Comparison of ENCODE assay signal across 8 cellular contexts in genomic region chr17:55770220-55770870, GRCh38. TPM values are rescaled to one million over a fixed set of nuclear protein-coding genes. Genes with fewer than 3 reads are reported as not detected.
A peak's percentile ranks its signal among the peaks of the same experiment; 100 is the strongest.
DNase-seq lines count a peak whose midpoint lies in the region; ATAC-seq, FAIRE-seq and TF ChIP-seq lines count a peak whose summit lies in the region.

No MANE protein-coding gene starts in this region.

- H2BK120ac ChIP-seq in IMR-90 (ENCODE audit: low read depth, low read length) (no peak overlapping the region), trophoblast cell (ENCODE audit: insufficient read depth, low read length, poor library complexity) (no peak overlapping the region)

- H4K20me1 ChIP-seq in IMR-90 (ENCODE audit: insufficient read depth, low read length) = peaks cover 4% of the 10 kb centered on the region; the same call in 1 of the 2 replicates

- no peak overlapping the region for H3K27ac Mint-ChIP-seq in CD8-positive, alpha-beta memory T cell

- H3K4me1 ChIP-seq in IMR-90 (ENCODE audit: control insufficient read depth, insufficient read depth, low read length) = peaks cover 8% of the 10 kb centered on the region
- H3K4me1 ChIP-seq in trophoblast cell (ENCODE audit: control insufficient read depth in 1 of 2, insufficient read depth in 2 of 2, low read length in 2 of 2) = peaks cover 9 to 11% of the 10 kb centered on the region in 2 experiments
- H3K4me1 ChIP-seq in CD8-positive, alpha-beta memory T cell (ENCODE audit: insufficient read depth, low read length) = no peaks in the 10 kb centered on the region

- H3K36me3 ChIP-seq in IMR-90 (ENCODE audit: control insufficient read depth, insufficient read depth, low read length) (peaks cover 29% of the 10 kb centered on the region), trophoblast cell (ENCODE audit: control insufficient read depth in 1 of 2, insufficient read depth in 2 of 2, low read length in 2 of 2) (peaks cover 7 to 11% of the 10 kb centered on the region in 2 experiments)
- peaks cover 5% of the 10 kb centered on the region for H3K36me3 ChIP-seq in CD8-positive, alpha-beta memory T cell (ENCODE audit: insufficient read depth, low read length)

- no peak overlapping the region for H2AFZ ChIP-seq in IMR-90 (replicated peaks; ENCODE audit: low read length, poor library complexity)
- no peak overlapping the region for H2AFZ ChIP-seq in trophoblast cell (ENCODE audit: insufficient read depth, low read length, poor library complexity)

- no peak for TF ChIP-seq POLR2A in IMR-90 (IDR thresholded peaks at IDR 0.05; ENCODE audit: low read depth, low read length)

- H2AK9ac ChIP-seq in IMR-90 (replicated peaks; ENCODE audit: low read depth, low read length, poor library complexity) = no peak overlapping the region

- no peak overlapping the region for H2BK12ac ChIP-seq in trophoblast cell (ENCODE audit: low read length)

- no peak overlapping the region for H4K12ac ChIP-seq in trophoblast cell (ENCODE audit: low read depth, low read length)

- H3K9me1 ChIP-seq in IMR-90 (ENCODE audit: insufficient read depth, low read length) = peaks cover 9% of the 10 kb centered on the region

- dilution Hi-C loops in IMR-90 (cut with HindIII; ENCODE audit: low sequenced_read_pairs, unreplicated experiment) = no loop called here

- intact Hi-C loops in IMR-90 (cut with micrococcal nuclease) = loop anchor here (1.0 kb wide), 4 partner anchors 52 to 244 kb away; no protein-coding TSS in a partner anchor

- H3K23ac ChIP-seq in IMR-90 (ENCODE audit: low read depth, low read length) = no peak overlapping the region
- no peak overlapping the region for H3K23ac ChIP-seq in trophoblast cell (ENCODE audit: low read length)

- peaks cover 22 to 53% (median 40%) of the 10 kb centered on the region in 3 donors for H3K36me3 Mint-ChIP-seq in CD8-positive, alpha-beta memory T cell

- TF ChIP-seq CTCF in D721Med (IDR thresholded peaks at IDR 0.05; ENCODE audit: insufficient read depth, missing control alignments) = peak; percentile 62
- TF ChIP-seq CTCF in IMR-90 (conservative IDR thresholded peaks at IDR 0.05; ENCODE audit: low read depth, low read length) = peak; percentile 69
- TF ChIP-seq CTCF in fibroblast of mammary gland (conservative IDR thresholded peaks at IDR 0.05; ENCODE audit: control insufficient read depth, insufficient read depth, low read depth, low read length) = peak; percentile 62

- no peak overlapping the region for H4K5ac ChIP-seq in IMR-90 (ENCODE audit: low read depth, low read length)

- FAIRE-seq in D721Med (lab: Jason Lieb, UNC) = no peak

- no peaks in the 10 kb centered on the region; a peak in 2 of 4 replicates for H3K79me1 ChIP-seq in IMR-90 (ENCODE audit: low read depth in 1 of 2, low read length in 2 of 2)
- H3K79me1 ChIP-seq in trophoblast cell (ENCODE audit: low read length) = peaks cover 10% of the 10 kb centered on the region

- H4K91ac ChIP-seq in IMR-90 (ENCODE audit: insufficient read depth, low read depth, low read length) (no peak overlapping the region), trophoblast cell (ENCODE audit: low read depth, low read length) (no peak overlapping the region)

- no peak for DNase-seq in D721Med (ENCODE audit: insufficient read length, low spot score)
- peak; percentile 72 for DNase-seq in IMR-90
- DNase-seq in RKO (ENCODE audit: low spot score) = peak; percentile 74
- DNase-seq in fibroblast of mammary gland (ENCODE audit: low read depth) = peak; percentile 89
- peak; percentile 16 to 83 for DNase-seq in trophoblast cell
- DNase-seq in COLO668 (lab: John Stamatoyannopoulos, UW; ENCODE audit: unreplicated experiment) = no peak
- DNase-seq in CD8-positive, alpha-beta memory T cell = no peak

- CTCF ChIA-PET in IMR-90 (lab: Yijun Ruan, JAX) = interaction anchor here (0.5 to 1.9 kb wide), 9 partner anchors 10 to 368 kb away, joined by 3 to 7 read pairs (median 4); partner anchors contain the start of gene TMEM100
- CTCF ChIA-PET in CD8-positive, alpha-beta memory T cell (lab: Charles Lee) = interaction anchor here (2.0 kb wide), 1 partner anchor 244 kb away, joined by 5 read pairs; no protein-coding TSS in a partner anchor

- ATAC-seq in IMR-90 (ENCODE audit: low read depth) (peak; percentile 63), GM19035 (IDR thresholded peaks at IDR 0.05; ENCODE audit: unreplicated experiment) (no peak)

- no peak overlapping the region for H3K4me2 ChIP-seq in IMR-90 (ENCODE audit: low read depth, low read length)
- H3K4me2 ChIP-seq in trophoblast cell (ENCODE audit: low read length) = no peak overlapping the region

- H3K27me3 ChIP-seq in IMR-90 (ENCODE audit: control insufficient read depth, insufficient read depth, low read length) (no peaks in the 10 kb centered on the region), trophoblast cell (ENCODE audit: insufficient read depth, low read length) (no peaks in the 10 kb centered on the region)
- H3K27me3 ChIP-seq in CD8-positive, alpha-beta memory T cell (ENCODE audit: insufficient read depth, low read length, poor library complexity, severe bottlenecking) = no peaks in the 10 kb centered on the region

- H3K9ac ChIP-seq in IMR-90 (ENCODE audit: low read depth, low read length) = no peak overlapping the region
- no peak overlapping the region for H3K9ac ChIP-seq in trophoblast cell (ENCODE audit: low read length)

- no peak overlapping the region for H3K4me3 Mint-ChIP-seq in CD8-positive, alpha-beta memory T cell

- no peak overlapping the region for H2BK5ac ChIP-seq in IMR-90 (ENCODE audit: low read depth, low read length, poor library complexity, severe bottlenecking)
- no peak overlapping the region for H2BK5ac ChIP-seq in trophoblast cell (ENCODE audit: low read depth, low read length, poor library complexity)

- H3K27ac ChIP-seq in IMR-90 (ENCODE audit: insufficient read depth, low read length) (no peak overlapping the region), trophoblast cell (ENCODE audit: low read depth, low read length) (no peak overlapping the region)
- H3K27ac ChIP-seq in CD8-positive, alpha-beta memory T cell (ENCODE audit: low read depth, low read length) = no peak overlapping the region

- no peak overlapping the region for H3K18ac ChIP-seq in IMR-90 (ENCODE audit: low read depth, low read length)
- H3K18ac ChIP-seq in trophoblast cell (ENCODE audit: low read length) = no peak overlapping the region

- H2BK20ac ChIP-seq in IMR-90 (ENCODE audit: low read depth, low read length) = no peak overlapping the region

- H3K9me3 Mint-ChIP-seq in CD8-positive, alpha-beta memory T cell = no peaks in the 10 kb centered on the region

- 0% methylated on average over 1 of the region's 4 CpGs; no CpG with 5 or more reads in 1 of the 2 experiments for WGBS in IMR-90 (ENCODE audit: extremely low coverage in 2 of 2, insufficient read length in 1 of 2), 2 experiments
- no CpG with 5 or more reads among the region's 4 CpGs for whole genome bisulfite sequencing in trophoblast cell (ENCODE audit: extremely low coverage, insufficient coverage, insufficient read length)

- H3K4ac ChIP-seq in IMR-90 (ENCODE audit: low read depth, low read length) = no peak overlapping the region
- H3K4ac ChIP-seq in trophoblast cell (ENCODE audit: low read depth, low read length) = no peak overlapping the region

- H4K8ac ChIP-seq in IMR-90 (ENCODE audit: low read depth in 2 of 2, low read length in 2 of 2) (no peak overlapping the region), trophoblast cell (ENCODE audit: low read depth, low read length) (no peak overlapping the region)

- no TSS peak for BruUV-seq in IMR-90 (replicated peaks; lab: Mats Ljungman, UMichigan)

- peak; percentile 73 for TF ChIP-seq RAD21 in IMR-90 (IDR thresholded peaks at IDR 0.05; ENCODE audit: low read length)

- in situ Hi-C loops in IMR-90 (cut with MboI; ENCODE audit: low sequenced_read_pairs) = loop anchor here (5.0 kb wide), 1 partner anchor 243 kb away; no protein-coding TSS in a partner anchor

- peaks cover 3% of the 10 kb centered on the region for H3K79me2 ChIP-seq in trophoblast cell (ENCODE audit: control insufficient read depth, insufficient read depth, low read length, poor library complexity)

- no peaks in the 10 kb centered on the region for H3K27me3 Mint-ChIP-seq in CD8-positive, alpha-beta memory T cell

- H3K9me3 ChIP-seq in IMR-90 (ENCODE audit: control insufficient read depth, insufficient read depth, low read length) (no peaks in the 10 kb centered on the region), trophoblast cell (ENCODE audit: insufficient read depth, low read depth, low read length) (no peaks in the 10 kb centered on the region)
- no peaks in the 10 kb centered on the region for H3K9me3 ChIP-seq in CD8-positive, alpha-beta memory T cell (ENCODE audit: low read length)

- no peak overlapping the region for H3K56ac ChIP-seq in IMR-90 (ENCODE audit: extremely low read depth, insufficient read depth, low read length)

- H2AK5ac ChIP-seq in IMR-90 (ENCODE audit: low read depth, low read length) (no peak overlapping the region), trophoblast cell (ENCODE audit: low read length) (no peak overlapping the region)

- H3K4me3 ChIP-seq in IMR-90 (ENCODE audit: insufficient read depth, low read depth, low read length) (no peak overlapping the region), fibroblast of mammary gland (ENCODE audit: control insufficient read depth, low read depth, low read length) (no peak overlapping the region), trophoblast cell (ENCODE audit: low read depth, low read length) (no peak overlapping the region)
- H3K4me3 ChIP-seq in CD8-positive, alpha-beta memory T cell (ENCODE audit: low read length) = no peak overlapping the region

- no peak overlapping the region for H2BK15ac ChIP-seq in IMR-90 (ENCODE audit: low read depth, low read length)

- H3K14ac ChIP-seq in IMR-90 (replicated peaks; ENCODE audit: low read depth, low read length) (no peak overlapping the region), trophoblast cell (ENCODE audit: low read length) (no peak overlapping the region)

- POLR2A ChIA-PET in IMR-90 (lab: Charles Lee; ENCODE audit: unreplicated experiment) = no interaction called here
- POLR2A ChIA-PET in CD8-positive, alpha-beta memory T cell (lab: Charles Lee) = no interaction called here

- no peaks in the 10 kb centered on the region for H3K4me1 Mint-ChIP-seq in CD8-positive, alpha-beta memory T cell

TF ChIP-seq in IMR-90, 13 proteins besides CTCF, POLR2A, EP300 and RAD21 (continues in another document):
- TF ChIP-seq MAZ (IDR thresholded peaks at IDR 0.05; ENCODE audit: borderline replicate concordance, low read depth, low read length) = no peak

RNA-seq across cellular contexts. Expression of gene PCTP, which starts 19.5 kb away (rescaled TPM):
- total RNA-seq in IMR-90 (2012; rRNA removed) = 12.9 and 18.1 TPM in 2 replicates
- polyA plus RNA-seq in IMR-90 (2012; rRNA removed) = 10.5 and 11.6 TPM in 2 replicates
- 5.0 and 6.1 TPM in 2 replicates for polyA plus RNA-seq in IMR-90 (2012; cell fraction: cytosol; rRNA removed)
- 3.1 and 12.3 TPM in 2 replicates for polyA plus RNA-seq in IMR-90 (2012; cell fraction: nucleus; rRNA removed; ENCODE audit: low replicate concordance)
- polyA plus RNA-seq in trophoblast cell (2013) = 22.6 TPM in 2 replicates
- 1 to 10 TPM; 8.4 to 8.5 TPM for total RNA-seq in CD8-positive, alpha-beta memory T cell
- 3.5 TPM for polyA plus RNA-seq in CD8-positive, alpha-beta memory T cell

RNA-seq across cellular contexts. Expression of gene TMEM100, which starts 47.7 kb away (rescaled TPM):
- total RNA-seq in IMR-90 (2012; rRNA removed) = 0.28 and 0.36 TPM in 2 replicates
- polyA plus RNA-seq in IMR-90 (2012; rRNA removed) = 0.16 and 0.21 TPM in 2 replicates
- 0.10 and 0.18 TPM in 2 replicates for polyA plus RNA-seq in IMR-90 (2012; cell fraction: cytosol; rRNA removed)
- 0.11 and 0.13 TPM in 2 replicates for polyA plus RNA-seq in IMR-90 (2012; cell fraction: nucleus; rRNA removed; ENCODE audit: low replicate concordance)
- polyA plus RNA-seq in trophoblast cell (2013) = 3.7 and 4.1 TPM in 2 replicates
- not detected for total RNA-seq in CD8-positive, alpha-beta memory T cell
- not detected for polyA plus RNA-seq in CD8-positive, alpha-beta memory T cell

Comparison
In these comparisons a context has a peak if more than half of its experiments do, and no peak if none do; other contexts are left out.
1. DNase-seq: peak in IMR-90 (single experiment), RKO (single experiment), fibroblast of mammary gland (single experiment) and trophoblast cell (2 of 2); none in D721Med (single experiment), COLO668 (single experiment) and CD8-positive, alpha-beta memory T cell (0 of 5).
2. Peak in every context shown above with its lines, with median percentiles within 50 percentile points of each other: CTCF ChIP-seq.